ENCODE assay signal across 8 cellular contexts in genomic region chr4:59647011-59647410, GRCh38.
"Had no signal": no experiment of that assay in that cellular context is flagged by ENCODE, and none has a peak within 500 bp of the region (broad histone marks: within the 10 kb centered on the region; RNA-seq: fewer than 3 reads in every experiment).

No MANE protein-coding gene starts in this region.

- H3K27me3 Mint-ChIP-seq: IgD-negative memory B cell had no signal

- H3K27ac Mint-ChIP-seq: IgD-negative memory B cell had no signal

- H3K4me3 Mint-ChIP-seq: H9, IgD-negative memory B cell had no signal

- H2AFZ ChIP-seq: GM23248 had no signal

- H3K9ac ChIP-seq: GM23248 had no signal

- DNase-seq: GM23248, GOT3, H9, HCEC 1CT had no signal

- FAIRE-seq: H54, HepG2 had no signal

- H3K27ac ChIP-seq: GM23248, HL-60 had no signal

- ATAC-seq: HepG2 had no signal

- H3K4me1 Mint-ChIP-seq: H9, IgD-negative memory B cell had no signal

- H3K36me3 Mint-ChIP-seq: IgD-negative memory B cell had no signal

- H3K4me3 ChIP-seq: GM23248 had no signal
